Comparison of ENCODE assay signal across 20 cellular contexts in genomic region chr17:40032322-40033320, GRCh38. TPM values are rescaled to one million over a fixed set of nuclear protein-coding genes. Genes with fewer than 3 reads are reported as not detected.
DNase-seq lines count a peak whose midpoint lies in the region; ATAC-seq and TF ChIP-seq lines count a peak whose summit lies in the region.
"Had no signal": no experiment of that assay in that cellular context is flagged by ENCODE, and none has a peak within 500 bp of the region (broad histone marks: within the 10 kb centered on the region; RNA-seq: fewer than 3 reads in every experiment).

No MANE protein-coding gene starts in this region.

- peaks cover 30% of the 10 kb centered on the region for H3K36me3 Mint-ChIP-seq in endothelial cell (ENCODE audit: low read depth, unreplicated experiment)
- H3K36me3 Mint-ChIP-seq: natural killer cell treated with Interleukin-12 subunit alpha and Interleukin-12 subunit beta and Interleukin-15 and Interleukin-18, amount 100 ng/mL, for 72 hours had no signal

- H3K4me3 ChIP-seq in Peyer's patch, result peak overlapping the region in 2 of 4 donors; percentile 8 to 21
- peak overlapping the region in 1 of 4 donors; percentile 22 for H3K4me3 ChIP-seq in stomach
- H3K4me3 ChIP-seq: SJCRH30 had no signal

- TF ChIP-seq CTCF in Peyer's patch (IDR thresholded peaks at IDR 0.05), result no peak
- no peak for TF ChIP-seq CTCF in endothelial cell (IDR thresholded peaks at IDR 0.05; ENCODE audit: unreplicated experiment)
- TF ChIP-seq CTCF in stomach (IDR thresholded peaks at IDR 0.05), result no peak

- ATAC-seq in GM21619 (IDR thresholded peaks at IDR 0.05; ENCODE audit: unreplicated experiment) (no peak), GM19328 (IDR thresholded peaks at IDR 0.05; ENCODE audit: unreplicated experiment) (no peak)
- ATAC-seq: natural killer cell treated with Interleukin-12 subunit alpha and Interleukin-12 subunit beta and Interleukin-15 and Interleukin-18, amount 100 ng/mL, for 72 hours; T-helper 17 cell had no signal

- TF ChIP-seq POLR2A in Peyer's patch (IDR thresholded peaks at IDR 0.05) (peak in 1 of 2 donors; percentile 42), stomach (IDR thresholded peaks at IDR 0.05) (no peak)

- no peak overlapping the region for H3K4me3 Mint-ChIP-seq in endothelial cell (ENCODE audit: unreplicated experiment)
- H3K4me3 Mint-ChIP-seq: natural killer cell treated with Interleukin-12 subunit alpha and Interleukin-12 subunit beta and Interleukin-15 and Interleukin-18, amount 100 ng/mL, for 72 hours; T-helper 17 cell had no signal

- H3K4me1 ChIP-seq in Peyer's patch, result peaks cover 0 to 50% (median 0%) of the 10 kb centered on the region in 4 donors
- H3K4me1 ChIP-seq in stomach, result peaks cover 9 to 27% (median 21%) of the 10 kb centered on the region in 4 donors
- H3K4me1 ChIP-seq: SJCRH30 had no signal

- intact Hi-C loops in stomach (cut with DNase I; ENCODE audit: low total_unique reads), result loop anchor here (10.0 kb wide), 1 partner anchor 122 kb away; no protein-coding TSS in a partner anchor

- no peaks in the 10 kb centered on the region for H3K9me3 Mint-ChIP-seq in endothelial cell (ENCODE audit: unreplicated experiment)
- H3K9me3 Mint-ChIP-seq: natural killer cell treated with Interleukin-12 subunit alpha and Interleukin-12 subunit beta and Interleukin-15 and Interleukin-18, amount 100 ng/mL, for 72 hours had no signal

- no peak for TF ChIP-seq EP300 in stomach (IDR thresholded peaks at IDR 0.05)

- H3K27ac ChIP-seq in Peyer's patch (peak overlapping the region in 3 of 4 donors; percentile 50 to 87 (median 80)), stomach (peak overlapping the region; percentile 41 to 79 (median 71))
- H3K27ac ChIP-seq: SJCRH30, WERI-Rb-1 had no signal

- H3K27ac Mint-ChIP-seq in endothelial cell (ENCODE audit: unreplicated experiment), result peak overlapping the region; percentile 82
- H3K27ac Mint-ChIP-seq: natural killer cell treated with Interleukin-12 subunit alpha and Interleukin-12 subunit beta and Interleukin-15 and Interleukin-18, amount 100 ng/mL, for 72 hours; T-helper 17 cell had no signal

- no peaks in the 10 kb centered on the region for H3K27me3 ChIP-seq in Peyer's patch
- H3K27me3 ChIP-seq in stomach, result no peaks in the 10 kb centered on the region
- H3K27me3 ChIP-seq: SJCRH30 had no signal

- H3K27me3 Mint-ChIP-seq in endothelial cell (ENCODE audit: unreplicated experiment), result peaks cover 10% of the 10 kb centered on the region
- H3K27me3 Mint-ChIP-seq: natural killer cell treated with Interleukin-12 subunit alpha and Interleukin-12 subunit beta and Interleukin-15 and Interleukin-18, amount 100 ng/mL, for 72 hours; T-helper 17 cell had no signal

- H3K36me3 ChIP-seq in Peyer's patch (peaks cover 0 to 71% (median 0%) of the 10 kb centered on the region in 3 donors), stomach (peaks cover 63 to 88% (median 85%) of the 10 kb centered on the region in 4 donors)

- WGBS in stomach, 5 donors, result 70 to 76% (median 72%) methylated on average over 12 to 23 of the region's 23 CpGs

- H3K9me3 ChIP-seq in Peyer's patch (no peaks in the 10 kb centered on the region), stomach (no peaks in the 10 kb centered on the region)
- H3K9me3 ChIP-seq: SJCRH30 had no signal

- H3K4me1 Mint-ChIP-seq in endothelial cell (ENCODE audit: unreplicated experiment), result peaks cover 2% of the 10 kb centered on the region

- DNase-seq in Peyer's patch (peak in 2 of 3 donors; percentile 92), endothelial cell (ENCODE audit: low spot score) (no peak), mucosa of gallbladder (ENCODE audit: low spot score) (peak; percentile 92), stomach (peak; percentile 96), cerebellum (ENCODE audit: low spot score) (no peak), NCI-H2029 treated with DMSO at 0.1 percent for 48 hours (lab: John Stamatoyannopoulos, UW) (no peak)
- DNase-seq: activated CD4-positive, alpha-beta T cell treated with anti-CD3 and anti-CD28 coated beads, Interleukin-2, amount 50 U/mL, for 4 hours; activated naive CD4-positive, alpha-beta T cell; activated T-cell treated with anti-CD3 and anti-CD28 coated beads for 4 hours; foreskin fibroblast; NCI-H1105; NCI-H526; SJCRH30; T-helper 17 cell; trophoblast cell; WERI-Rb-1 had no signal

RNA-seq across cellular contexts. Expression of gene CSF3, which starts 17.4 kb away (rescaled TPM):
- not detected for total RNA-seq in Peyer's patch
- not detected for total RNA-seq in endothelial cell (ENCODE audit: unreplicated experiment)
- not detected for total RNA-seq in mucosa of gallbladder
- total RNA-seq in stomach, result 1 to 10 TPM in 2 of 5 donors, under 1 TPM in 1, not detected in 2; 0.55 to 1.7 (median 1.2) TPM
- polyA plus RNA-seq in stomach, result 10 to 100 TPM in 1 of 3 donors, 1 to 10 TPM in 2; 1.4 to 16.2 (median 4.0) TPM
- 0.27 TPM for total RNA-seq in cerebellum
- total RNA-seq: chondrocyte, T-helper 17 cell had no signal

RNA-seq across cellular contexts. Expression of gene MED24, which starts 21.6 kb away (rescaled TPM):
- total RNA-seq in Peyer's patch (100 to 1,000 TPM in 3 of 4 donors, 10 to 100 TPM in 1; 77.9 to 176 (median 146) TPM), endothelial cell (ENCODE audit: unreplicated experiment) (111 TPM), mucosa of gallbladder (74.2 TPM), stomach (100 to 1,000 TPM in 2 of 5 donors, 10 to 100 TPM in 3; 55.4 to 336 (median 91.6) TPM), cerebellum (75.9 TPM)
- 10 to 100 TPM; 24.1 to 49.5 (median 32.7) TPM for polyA plus RNA-seq in stomach

RNA-seq across cellular contexts. Expression of gene THRA, which starts 30.1 kb away (rescaled TPM):
- total RNA-seq in Peyer's patch (10 to 100 TPM; 43.4 to 80.5 (median 68.5) TPM), endothelial cell (ENCODE audit: unreplicated experiment) (13.6 TPM), mucosa of gallbladder (78.7 TPM), stomach (10 to 100 TPM; 21.1 to 52.2 (median 38.4) TPM), cerebellum (69.7 TPM)
- polyA plus RNA-seq in stomach, result 10 to 100 TPM; 21.4 to 37.0 (median 26.4) TPM

RNA-seq across cellular contexts. Expression of gene PSMD3, which starts 52.0 kb away (rescaled TPM):
- total RNA-seq in Peyer's patch (10 to 100 TPM; 65.2 to 87.9 (median 73.7) TPM), endothelial cell (ENCODE audit: unreplicated experiment) (132 TPM), mucosa of gallbladder (69.5 TPM), stomach (100 to 1,000 TPM in 1 of 5 donors, 10 to 100 TPM in 4; 13.4 to 140 (median 41.7) TPM), cerebellum (50.5 TPM)
- polyA plus RNA-seq in stomach, result 10 to 100 TPM; 45.9 to 53.8 (median 51.2) TPM

Comparison
In these comparisons a context has a peak if more than half of its experiments do, and no peak if none do; other contexts are left out.
1. DNase-seq: peak in Peyer's patch (2 of 3), mucosa of gallbladder (single experiment) and stomach (single experiment); none in endothelial cell (single experiment), cerebellum (single experiment) and NCI-H2029 treated with DMSO at 0.1 percent for 48 hours (single experiment).